In the genomic region with DNA sequence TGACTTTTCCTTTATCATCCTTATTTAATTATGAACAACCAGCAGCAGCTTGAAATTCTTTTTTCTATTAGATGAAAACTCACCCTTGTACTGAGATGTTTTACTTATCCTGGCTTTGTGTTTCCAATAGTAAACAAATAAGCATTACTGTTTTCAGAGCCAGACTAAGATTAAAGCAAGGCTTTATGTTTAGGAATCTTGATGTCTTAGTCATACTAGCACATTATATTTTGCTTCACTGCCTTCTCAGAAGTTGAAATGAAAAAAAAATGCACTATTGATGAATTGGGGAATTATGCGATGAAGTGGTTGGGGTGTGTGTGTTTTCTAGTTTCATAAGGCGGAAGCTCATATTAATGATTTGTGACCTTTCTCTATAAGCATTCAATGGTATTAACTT, we compare ENCODE assay signal across 34 cellular contexts.
"Had no signal": no experiment of that assay in that cellular context is flagged by ENCODE, and none has a peak within 500 bp of the region (broad histone marks: within the 10 kb centered on the region; RNA-seq: fewer than 3 reads in every experiment).

No MANE protein-coding gene starts in this region.

- H3K27me3 ChIP-seq: MG63 had no signal

- H3K4me3 ChIP-seq: MG63 had no signal

- H3K36me3 ChIP-seq: MG63 had no signal

- DNase-seq: Kasumi-1, MG63, MM.1S, MV-4-11, NCI-H1048, NCI-H1092, NCI-H1092 treated with DMSO at 0.1 percent for 48 hours, NCI-H1105, NCI-H1105 treated with DMSO at 0.1 percent for 48 hours, NCI-H1417 treated with DMSO at 0.1 percent for 48 hours, NCI-H1436, NCI-H1436 treated with DMSO at 0.1 percent for 48 hours, NCI-H146, NCI-H1694, NCI-H1694 treated with DMSO at 0.1 percent for 48 hours, NCI-H187, NCI-H187 treated with DMSO at 0.1 percent for 48 hours, NCI-H1930, NCI-H2029, NCI-H2029 treated with DMSO at 0.1 percent for 48 hours, NCI-H2081, NCI-H2081 treated with DMSO at 0.1 percent for 48 hours, NCI-H2107, NCI-H2171, NCI-H2171 treated with DMSO at 0.1 percent for 48 hours, NCI-H2227 treated with DMSO at 0.1 percent for 48 hours, NCI-H226, NCI-H345, NCI-H446, NCI-H446 treated with DMSO at 0.1 percent for 48 hours, NCI-H510A, NCI-H510A treated with DMSO at 0.1 percent for 48 hours, NCI-H524, NCI-H524 treated with DMSO at 0.1 percent for 48 hours had no signal
